8 cellular contexts compared by ENCODE assay signal in genomic region chr1:3651939-3652537, GRCh38. TPM values are rescaled to one million over a fixed set of nuclear protein-coding genes. Genes with fewer than 3 reads are reported as not detected.
DNase-seq lines count a peak whose midpoint lies in the region; ATAC-seq and TF ChIP-seq lines count a peak whose summit lies in the region.

TP73 (plus strand) TSS chr1:3652516; CDS start chr1:3682366, 29,850 bp downstream.

- H3K36me3 ChIP-seq in PC-9 (ENCODE audit: low read depth) (no peaks in the 10 kb centered on the region), esophagus muscularis mucosa (peaks cover under 1 to 10% (median 5%) of the 10 kb centered on the region in 4 donors)

- no peaks in the 10 kb centered on the region for H4K20me1 ChIP-seq in PC-9 (ENCODE audit: insufficient read depth)

- intact Hi-C loops in CD14-positive monocyte (cut with micrococcal nuclease) = loop anchor here in 1 of 2 donors (10.0 kb wide), 1 partner anchor 243 kb away; no protein-coding TSS in a partner anchor
- intact Hi-C loops in PC-9 (cut with micrococcal nuclease; ENCODE audit: unreplicated experiment) = no loop called here
- intact Hi-C loops in esophagus muscularis mucosa (cut with DNase I) = no loop called here

- no peak for DNase-seq in CD14-positive monocyte (ENCODE audit: low spot score)
- peak in 1 of 2 experiments; percentile 29 for DNase-seq in PC-9
- no peak for DNase-seq in esophagus muscularis mucosa (ENCODE audit: extremely low spot score)
- DNase-seq in activated CD4-positive, CD25-positive, alpha-beta regulatory T cell (lab: John Stamatoyannopoulos, UW) = no peak
- DNase-seq in T1000 (lab: John Stamatoyannopoulos, UW) = no peak

- in situ Hi-C loops in GM18951 (cut with MboI; ENCODE audit: low sequenced_read_pairs, unreplicated experiment) = no loop called here

- no peaks in the 10 kb centered on the region for H3K9me3 ChIP-seq in PC-9 (ENCODE audit: insufficient read depth, low read depth)
- no peaks in the 10 kb centered on the region for H3K9me3 ChIP-seq in esophagus muscularis mucosa

- no peak for ATAC-seq in GM21390 (IDR thresholded peaks at IDR 0.05; ENCODE audit: unreplicated experiment)

- H3K4me1 ChIP-seq in PC-9 (replicated peaks; ENCODE audit: insufficient read depth) (peaks cover 7% of the 10 kb centered on the region), esophagus muscularis mucosa (peaks cover 30 to 49% (median 44%) of the 10 kb centered on the region in 4 donors)

- no peak within 1 kb of the TSS for H3K27ac ChIP-seq in PC-9
- H3K27ac ChIP-seq in esophagus muscularis mucosa (replicated peaks in 1 of 4) = no peak within 1 kb of the TSS
- H3K27ac ChIP-seq in skin epidermis = no peak within 1 kb of the TSS

- WGBS in esophagus muscularis mucosa = no CpG with 5 or more reads among the region's 77 CpGs

- peak within 1 kb of the TSS; percentile 49 to 77 for H3K4me3 Mint-ChIP-seq in CD14-positive monocyte

- H3K9me3 Mint-ChIP-seq in CD14-positive monocyte = peaks cover 0 to 15% (median 5%) of the 10 kb centered on the region in 7 donors

- TF ChIP-seq EP300 in esophagus muscularis mucosa (IDR thresholded peaks at IDR 0.05) = no peak

- H3K4me3 ChIP-seq in PC-9 = peak within 1 kb of the TSS; percentile 33; the same call in 1 of the 2 replicates
- H3K4me3 ChIP-seq in esophagus muscularis mucosa = peak within 1 kb of the TSS; percentile 83 to 92 (median 88)
- H3K4me3 ChIP-seq in skin epidermis = peak within 1 kb of the TSS; percentile 10 to 48 (median 26)

- H3K27me3 ChIP-seq in PC-9 (ENCODE audit: insufficient read depth, low read depth) (peaks cover 53% of the 10 kb centered on the region), esophagus muscularis mucosa (peaks cover 9 to 68% (median 43%) of the 10 kb centered on the region in 4 donors)

- TF ChIP-seq POLR2A in GM18951 (IDR thresholded peaks at IDR 0.05; ENCODE audit: extremely low read depth, insufficient read depth, insufficient read length) (peak; percentile 63), esophagus muscularis mucosa (IDR thresholded peaks at IDR 0.05; ENCODE audit: low read depth) (no peak)

- H2AFZ ChIP-seq in PC-9 = no peak within 1 kb of the TSS

- peaks cover 26% of the 10 kb centered on the region for H3K4me1 Mint-ChIP-seq in CD14-positive monocyte

- H3K9me2 ChIP-seq in PC-9 (ENCODE audit: insufficient read depth) = no peaks in the 10 kb centered on the region

- CTCF ChIA-PET in PC-9 (lab: Charles Lee) = no interaction called here

- H3K4me2 ChIP-seq in PC-9 = peak within 1 kb of the TSS; percentile 58

- peaks cover 5% of the 10 kb centered on the region; the same call in 1 of the 2 replicates for H3F3A ChIP-seq in PC-9 (ENCODE audit: insufficient read depth, low read depth)

- peaks cover 13% of the 10 kb centered on the region for H3K79me2 ChIP-seq in PC-9 (ENCODE audit: low read depth)

- H3K36me3 Mint-ChIP-seq in CD14-positive monocyte = peaks cover 11 to 12% of the 10 kb centered on the region in 2 donors

- H3K27ac Mint-ChIP-seq in CD14-positive monocyte = no peak within 1 kb of the TSS

- POLR2A ChIA-PET in PC-9 (lab: Charles Lee; ENCODE audit: unreplicated experiment) = no interaction called here

- BruUV-seq in PC-9 (replicated peaks; lab: Mats Ljungman, UMichigan) = no TSS peak

- no peak for TF ChIP-seq CTCF in CD14-positive monocyte (IDR thresholded peaks at IDR 0.05)
- no peak for TF ChIP-seq CTCF in PC-9 (conservative IDR thresholded peaks at IDR 0.05)
- TF ChIP-seq CTCF in esophagus muscularis mucosa (IDR thresholded peaks at IDR 0.05) = no peak

- peaks cover 48 to 65% (median 56%) of the 10 kb centered on the region in 3 donors for H3K27me3 Mint-ChIP-seq in CD14-positive monocyte (ENCODE audit: low read depth in 3 of 3)

RNA-seq across cellular contexts. Expression of gene TP73, which starts in this region (rescaled TPM):
- under 1 TPM in 1 of 2 donors, not detected in 1; 0.42 TPM for polyA plus RNA-seq in CD14-positive monocyte
- total RNA-seq in PC-9 (2021) = 6.2 and 6.9 TPM in 2 replicates
- total RNA-seq in esophagus muscularis mucosa = not detected

Comparison
In these comparisons a context has a peak if more than half of its experiments do, and no peak if none do; other contexts are left out.
1. H3K4me3 ChIP-seq: peak in every context shown above with its lines; median percentile 88 in esophagus muscularis mucosa; 33 in PC-9; 26 in skin epidermis.